Comparison of ENCODE assay signal across 18 cellular contexts in the genomic region with DNA sequence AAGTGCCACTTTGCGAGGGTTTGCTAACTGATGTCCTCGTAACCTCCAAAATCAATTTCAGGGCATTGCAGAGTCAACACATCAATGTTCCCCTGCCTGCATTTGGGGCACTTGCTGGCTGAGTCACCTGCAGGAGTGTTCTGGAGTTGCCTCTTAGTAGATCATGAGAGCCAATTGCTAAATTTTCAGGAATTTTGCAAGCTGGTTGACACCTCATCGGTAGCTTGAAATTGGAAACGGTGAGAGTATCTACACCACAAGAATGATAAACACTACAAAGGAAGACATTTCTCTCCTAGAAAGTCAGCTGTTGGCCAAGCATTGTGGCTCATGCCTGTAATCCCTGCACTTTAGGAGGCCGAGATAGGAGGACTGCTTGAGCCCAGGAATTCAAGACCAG. TPM values are rescaled to one million over a fixed set of nuclear protein-coding genes. Genes with fewer than 3 reads are reported as not detected.
DNase-seq lines count a peak whose midpoint lies in the region; ATAC-seq and TF ChIP-seq lines count a peak whose summit lies in the region.
"Had no signal": no experiment of that assay in that cellular context is flagged by ENCODE, and none has a peak within 500 bp of the region (broad histone marks: within the 10 kb centered on the region; RNA-seq: fewer than 3 reads in every experiment).

No MANE protein-coding gene starts in this region.

- no peak for DNase-seq in left ventricle myocardium inferior
- no peak for DNase-seq in Right ventricle myocardium superior
- peak; percentile 24 to 81 for DNase-seq in cardiac fibroblast (ENCODE audit: low read depth in 2 of 2)
- no peak for DNase-seq in lower lobe of right lung
- DNase-seq in aorta = no peak
- no peak for DNase-seq in anterior cingulate cortex (lab: John Stamatoyannopoulos, UW)
- DNase-seq in NCI-H1694 (lab: John Stamatoyannopoulos, UW) = no peak
- no peak for DNase-seq in dorsolateral prefrontal cortex
- DNase-seq: activated CD4-positive, alpha-beta T cell treated with anti-CD3 and anti-CD28 coated beads for 36 hours; amniotic stem cell; effector CD8-positive, alpha-beta T cell; NCI-H1092; NCI-H446 treated with DMSO at 0.1 percent for 48 hours; OCI-M1; T-helper 2 cell had no signal

- H3K9me3 ChIP-seq in left ventricle myocardium inferior (replicated peaks) = no peaks in the 10 kb centered on the region
- H3K9me3 ChIP-seq in lower lobe of right lung = no peaks in the 10 kb centered on the region
- H3K9me3 ChIP-seq in aorta (ENCODE audit: control insufficient read depth, low read length) = no peaks in the 10 kb centered on the region
- H3K9me3 ChIP-seq: A549, neutrophil had no signal

- no peaks in the 10 kb centered on the region for H3K4me1 ChIP-seq in left ventricle myocardium inferior
- peaks cover 21% of the 10 kb centered on the region for H3K4me1 ChIP-seq in lower lobe of right lung
- H3K4me1 ChIP-seq in aorta (ENCODE audit: control insufficient read depth in 1 of 2, insufficient read depth in 2 of 2, low read length in 2 of 2) = peaks cover 1 to 6% of the 10 kb centered on the region in 2 donors

- intact Hi-C loops in left ventricle myocardium inferior (cut with micrococcal nuclease) (no loop called here), Right ventricle myocardium superior (cut with DNase I) (no loop called here), lower lobe of right lung (cut with DNase I) (no loop called here), aorta (cut with DNase I) (loop anchor here in 1 of 2 donors (2.0 kb wide), 1 partner anchor 29 kb away; the partner anchor contains the start of gene DSTN), dorsolateral prefrontal cortex (cut with DNase I) (no loop called here)

- H3K27ac ChIP-seq in left ventricle myocardium inferior (replicated peaks) (peak overlapping the region; percentile 68), lower lobe of right lung (peak overlapping the region; percentile 61), aorta (ENCODE audit: low read depth in 1 of 2, low read length in 2 of 2) (peak overlapping the region in 1 of 2 donors; percentile 91), dorsolateral prefrontal cortex (no peak overlapping the region)
- H3K27ac ChIP-seq: A549, neutrophil had no signal

- TF ChIP-seq CTCF in left ventricle myocardium inferior (IDR thresholded peaks at IDR 0.05; ENCODE audit: borderline replicate concordance) (no peak), cardiac fibroblast (IDR thresholded peaks at IDR 0.05; ENCODE audit: low read depth, low read length) (no peak), lower lobe of right lung (IDR thresholded peaks at IDR 0.05) (no peak), dorsolateral prefrontal cortex (IDR thresholded peaks at IDR 0.05 in 54 of 56, conservative IDR thresholded peaks at IDR 0.05 in 2 of 56; ENCODE audit: low read depth in 1 of 56, partially characterized antibody in 56 of 56) (no peak)

- no peaks in the 10 kb centered on the region for H3K36me3 ChIP-seq in left ventricle myocardium inferior
- no peaks in the 10 kb centered on the region for H3K36me3 ChIP-seq in lower lobe of right lung
- H3K36me3 ChIP-seq in aorta (ENCODE audit: control insufficient read depth in 1 of 2, insufficient read depth in 2 of 2, low read length in 1 of 2) = no peaks in the 10 kb centered on the region
- H3K36me3 ChIP-seq: neutrophil had no signal

- H3K4me3 ChIP-seq in left ventricle myocardium inferior = no peak overlapping the region
- no peak overlapping the region for H3K4me3 ChIP-seq in cardiac fibroblast (replicated peaks in 1 of 2; ENCODE audit: low read depth in 2 of 2, low read length in 2 of 2)
- H3K4me3 ChIP-seq in lower lobe of right lung = no peak overlapping the region
- no peak overlapping the region for H3K4me3 ChIP-seq in aorta (ENCODE audit: low read length in 2 of 2)
- no peak overlapping the region for H3K4me3 ChIP-seq in dorsolateral prefrontal cortex
- H3K4me3 ChIP-seq: A549, skin epidermis had no signal

- 67% methylated on average over 5 of the region's 5 CpGs for WGBS in aorta, 2 donors

- H3K27me3 ChIP-seq in left ventricle myocardium inferior (ENCODE audit: low read depth) = no peaks in the 10 kb centered on the region
- H3K27me3 ChIP-seq in lower lobe of right lung (ENCODE audit: low read depth) = no peaks in the 10 kb centered on the region
- no peaks in the 10 kb centered on the region for H3K27me3 ChIP-seq in aorta (ENCODE audit: control insufficient read depth in 1 of 2, insufficient read depth in 2 of 2, low read length in 1 of 2)
- H3K27me3 ChIP-seq in dorsolateral prefrontal cortex = peaks cover 0 to 5% (median 0%) of the 10 kb centered on the region in 45 donors

- ATAC-seq in Right ventricle myocardium superior (ENCODE audit: poor library complexity) (no peak), lower lobe of right lung (peak; percentile 69 to 87), aorta (ENCODE audit: low FRiP score) (peak; percentile 2)
- ATAC-seq: A549; activated CD4-positive, alpha-beta T cell treated with anti-CD3 and anti-CD28 coated beads for 36 hours had no signal

RNA-seq across cellular contexts. Expression of gene BFSP1, which starts 10.8 kb away (rescaled TPM):
- total RNA-seq in left ventricle myocardium inferior (0.66 TPM), Right ventricle myocardium superior (0.73 TPM), lower lobe of right lung (2.4 TPM), aorta (1 to 10 TPM; 1.5 to 2.6 TPM), dorsolateral prefrontal cortex (1 to 10 TPM in 114 of 120 experiments, under 1 TPM in 6; 0.67 to 6.9 (median 3.2) TPM)
- 1 to 10 TPM; 2.4 to 9.9 TPM for polyA plus RNA-seq in aorta

RNA-seq across cellular contexts. Expression of gene DSTN, which starts 27.9 kb away (rescaled TPM):
- total RNA-seq in left ventricle myocardium inferior (635 TPM), Right ventricle myocardium superior (860 TPM), lower lobe of right lung (347 TPM), aorta (1,000 to 10,000 TPM; 1,041 to 1,932 TPM), dorsolateral prefrontal cortex (100 to 1,000 TPM; 105 to 421 (median 232) TPM)
- polyA plus RNA-seq in aorta = 1,000 to 10,000 TPM; 2,289 to 5,298 TPM

Comparison
In these comparisons a context has a peak if more than half of its experiments do, and no peak if none do; other contexts are left out.
1. DNase-seq: peak in cardiac fibroblast (2 of 2); none in left ventricle myocardium inferior (single experiment), Right ventricle myocardium superior (single experiment), lower lobe of right lung (single experiment), aorta (0 of 2), anterior cingulate cortex (0 of 58), NCI-H1694 (single experiment) and dorsolateral prefrontal cortex (0 of 10).
2. H3K27ac ChIP-seq: peak in left ventricle myocardium inferior (single experiment) and lower lobe of right lung (single experiment); none in dorsolateral prefrontal cortex (0 of 59).